Comparison of ENCODE assay signal across 1 cellular context in the genomic region with DNA sequence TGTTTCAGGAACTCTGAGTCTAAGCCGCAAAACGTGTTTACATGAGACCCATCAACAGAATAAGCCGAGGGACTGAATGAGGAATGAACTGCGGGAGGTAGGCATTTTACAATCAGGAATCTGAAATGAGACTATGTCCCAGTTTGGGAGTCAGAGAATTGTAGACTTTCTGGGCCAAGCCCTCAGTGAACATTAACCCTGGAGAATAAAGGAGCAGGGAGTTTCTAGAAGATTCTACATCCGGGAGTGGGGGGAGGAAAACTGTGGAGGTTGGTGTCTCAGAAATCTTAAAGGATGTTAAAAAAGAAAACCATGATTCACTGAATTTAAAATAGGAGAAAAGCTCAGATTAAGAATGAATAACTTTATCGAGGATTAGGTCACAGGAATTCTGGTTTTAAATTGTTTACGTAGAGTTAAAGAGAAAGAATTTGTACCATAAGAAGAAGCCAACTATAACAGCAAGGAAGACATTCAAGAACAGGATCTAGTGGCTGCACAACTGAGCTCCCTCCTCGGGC.
TF ChIP-seq lines count a peak whose summit lies in the region.

No MANE protein-coding gene starts in this region.

TF ChIP-seq in GM23338, 12 proteins besides CTCF, POLR2A, EP300 and RAD21 (continued from another document):
- TF ChIP-seq EZH2phosphoT487 (IDR thresholded peaks at IDR 0.05; ENCODE audit: unreplicated experiment) (no peak), ZNF114 (CRISPR knock-in tag; IDR thresholded peaks at IDR 0.05) (no peak)
